ENCODE assay signal across 1 cellular context in the genomic region with DNA sequence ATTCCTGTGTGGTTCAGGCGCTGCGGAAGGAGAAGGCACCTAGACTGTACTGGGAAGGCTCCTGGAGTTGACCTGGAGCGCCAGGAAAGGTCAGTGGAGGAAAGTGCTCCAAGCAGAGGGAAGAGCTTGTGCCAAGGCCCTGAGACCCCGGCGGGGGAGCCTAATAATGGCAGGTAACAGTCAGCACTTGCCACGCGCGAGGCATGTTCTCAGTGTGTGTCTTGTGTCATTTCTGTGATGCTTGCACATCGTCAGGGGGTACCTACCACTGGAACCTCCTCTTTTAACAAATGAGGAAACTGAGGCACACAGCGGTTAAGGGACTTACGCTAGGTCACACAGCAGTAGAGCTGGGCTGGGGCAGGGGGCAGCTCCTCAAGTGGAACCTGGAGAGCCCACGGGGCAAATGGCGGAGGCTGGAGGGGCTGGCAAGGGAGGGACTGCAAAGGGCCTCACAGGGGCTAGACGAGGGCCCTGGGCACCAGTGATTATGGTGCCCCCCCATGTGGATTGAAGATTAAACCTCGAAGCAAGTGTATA.
TF ChIP-seq lines count a peak whose summit lies in the region.

No MANE protein-coding gene starts in this region.

TF ChIP-seq in H1, 55 proteins besides CTCF, POLR2A, EP300 and RAD21:
- no peak for TF ChIP-seq BACH1 (IDR thresholded peaks at IDR 0.05; ENCODE audit: low read length)
- no peak for TF ChIP-seq NRF1 (IDR thresholded peaks at IDR 0.05; ENCODE audit: low read depth, low read length)
- TF ChIP-seq CHD1 (IDR thresholded peaks at IDR 0.05; ENCODE audit: low read depth, low read length): no peak
- no peak for TF ChIP-seq TEAD4 (IDR thresholded peaks at IDR 0.05; ENCODE audit: low read depth, low read length)
- TF ChIP-seq, protein P1, sequence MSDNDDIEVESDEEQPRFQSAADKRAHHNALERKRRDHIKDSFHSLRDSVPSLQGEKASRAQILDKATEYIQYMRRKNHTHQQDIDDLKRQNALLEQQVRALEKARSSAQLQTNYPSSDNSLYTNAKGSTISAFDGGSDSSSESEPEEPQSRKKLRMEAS (IDR thresholded peaks at IDR 0.05): no peak
- TF ChIP-seq PHF8 (conservative IDR thresholded peaks at IDR 0.05; ENCODE audit: low read depth, low read length): no peak
- TF ChIP-seq, protein P2, sequence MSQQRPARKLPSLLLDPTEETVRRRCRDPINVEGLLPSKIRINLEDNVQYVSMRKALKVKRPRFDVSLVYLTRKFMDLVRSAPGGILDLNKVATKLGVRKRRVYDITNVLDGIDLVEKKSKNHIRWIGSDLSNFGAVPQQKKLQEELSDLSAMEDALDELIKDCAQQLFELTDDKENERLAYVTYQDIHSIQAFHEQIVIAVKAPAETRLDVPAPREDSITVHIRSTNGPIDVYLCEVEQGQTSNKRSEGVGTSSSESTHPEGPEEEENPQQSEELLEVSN (IDR thresholded peaks at IDR 0.05): no peak
- TF ChIP-seq SP1 (IDR thresholded peaks at IDR 0.05; ENCODE audit: low read depth, low read length): no peak
- no peak for TF ChIP-seq RXRA (IDR thresholded peaks at IDR 0.05; ENCODE audit: insufficient read depth, low read depth, low read length)
TF ChIP-seq in H1: peak in this region for 0.
